Comparison of ENCODE assay signal across 1 cellular context in the genomic region with DNA sequence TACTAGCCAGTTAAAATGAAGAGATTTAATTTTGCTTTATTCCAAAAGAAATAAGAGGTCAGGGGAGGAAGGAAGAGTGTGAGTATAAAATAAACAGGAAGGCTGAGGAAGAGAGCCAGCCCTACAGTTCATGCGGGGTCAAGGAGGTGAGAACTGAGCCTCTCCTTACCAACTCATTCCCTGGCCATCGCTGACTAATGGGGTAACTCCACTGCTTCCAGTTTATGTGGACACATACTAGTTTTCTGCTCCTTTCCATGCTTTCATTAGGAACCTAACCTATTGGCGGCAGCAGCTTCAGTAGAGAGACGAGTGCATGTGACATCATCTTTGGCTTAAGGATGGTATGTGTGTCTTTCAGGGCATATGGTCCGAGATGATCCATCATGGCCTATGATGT.
TF ChIP-seq lines count a peak whose summit lies in the region.

No MANE protein-coding gene starts in this region.

TF ChIP-seq in A549, 52 proteins besides CTCF, POLR2A, EP300 and RAD21 (continued from another document):
- TF ChIP-seq, protein P1, sequence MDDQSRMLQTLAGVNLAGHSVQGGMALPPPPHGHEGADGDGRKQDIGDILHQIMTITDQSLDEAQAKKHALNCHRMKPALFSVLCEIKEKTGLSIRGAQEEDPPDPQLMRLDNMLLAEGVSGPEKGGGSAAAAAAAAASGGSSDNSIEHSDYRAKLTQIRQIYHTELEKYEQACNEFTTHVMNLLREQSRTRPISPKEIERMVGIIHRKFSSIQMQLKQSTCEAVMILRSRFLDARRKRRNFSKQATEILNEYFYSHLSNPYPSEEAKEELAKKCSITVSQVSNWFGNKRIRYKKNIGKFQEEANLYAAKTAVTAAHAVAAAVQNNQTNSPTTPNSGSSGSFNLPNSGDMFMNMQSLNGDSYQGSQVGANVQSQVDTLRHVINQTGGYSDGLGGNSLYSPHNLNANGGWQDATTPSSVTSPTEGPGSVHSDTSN (IDR thresholded peaks at IDR 0.05), result no peak
